In the genomic region with DNA sequence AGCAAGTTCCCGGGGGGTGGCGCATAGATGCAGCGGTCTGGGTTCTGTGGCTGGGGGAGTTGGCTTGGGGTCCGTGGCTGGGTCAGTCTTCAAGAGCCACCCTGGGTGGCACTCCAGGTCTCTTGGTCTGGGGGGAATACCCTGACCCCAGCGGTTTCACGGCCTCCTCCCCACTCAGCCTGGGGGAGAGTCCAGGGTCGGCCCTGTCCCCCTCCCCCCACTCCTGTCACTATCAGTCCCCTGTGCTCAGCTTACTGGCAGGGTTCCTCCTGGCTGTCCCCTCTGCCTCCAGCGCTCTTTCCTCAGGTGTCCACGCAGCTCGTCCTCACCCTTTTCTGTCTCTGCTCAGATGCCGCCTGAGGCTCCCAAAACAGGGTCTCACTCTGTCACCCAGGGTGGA, we compare ENCODE assay signal across 17 cellular contexts.
"Had no signal": no experiment of that assay in that cellular context is flagged by ENCODE, and none has a peak within 500 bp of the region (broad histone marks: within the 10 kb centered on the region; RNA-seq: fewer than 3 reads in every experiment).

No MANE protein-coding gene starts in this region.

- H3K27me3 Mint-ChIP-seq: activated B cell treated with CpG ODN at 0.5 μM for 24 hours; activated CD4-positive, alpha-beta T cell treated with anti-CD3 and anti-CD28 coated beads, Interleukin-2, amount 10 ng/mL, durations not matched to agents 24 days and 14 days; activated T-helper 17 cell treated with anti-CD3 and anti-CD28 coated beads, Interleukin-2, amount 50 U/mL, for 72 hours; naive thymus-derived CD8-positive, alpha-beta T cell; T-helper 17 cell had no signal

- H3K27me3 ChIP-seq: thyroid gland, vagina had no signal

- H3K27ac ChIP-seq: epithelial cell of prostate, thyroid gland, vagina had no signal

- H3K36me3 ChIP-seq: thyroid gland, vagina had no signal

- DNase-seq: activated B cell treated with CpG ODN at 0.5 μM for 24 hours; activated CD4-positive, alpha-beta T cell treated with anti-CD3 and anti-CD28 coated beads, Interleukin-2, amount 10 ng/mL, durations not matched to agents 24 days and 14 days; activated CD8-positive, alpha-beta memory T cell treated with anti-CD3 and anti-CD28 coated beads for 24 hours; activated naive CD4-positive, alpha-beta T cell treated with anti-CD3 and anti-CD28 coated beads for 36 hours; activated T-cell treated with anti-CD3 and anti-CD28 coated beads for 4 hours; caudate nucleus; cortex of kidney; effector CD8-positive, alpha-beta T cell; mucosa of descending colon; naive thymus-derived CD8-positive, alpha-beta T cell; stimulated activated CD4-positive, alpha-beta T cell treated with anti-CD3 and anti-CD28 coated beads, Interleukin-15, amount 100 ng/mL, for 24 hours; stimulated activated CD4-positive, alpha-beta T cell treated with anti-CD3 and anti-CD28 coated beads, Interleukin-4, amount 100 ng/mL, for 24 hours; T-helper 17 cell; thyroid gland had no signal

- H3K9me3 Mint-ChIP-seq: activated B cell treated with CpG ODN at 0.5 μM for 24 hours; activated CD4-positive, alpha-beta T cell treated with anti-CD3 and anti-CD28 coated beads, Interleukin-2, amount 10 ng/mL, durations not matched to agents 24 days and 14 days; activated naive CD4-positive, alpha-beta T cell treated with anti-CD3 and anti-CD28 coated beads for 36 hours; activated T-helper 17 cell treated with anti-CD3 and anti-CD28 coated beads, Interleukin-2, amount 50 U/mL, for 72 hours; naive thymus-derived CD8-positive, alpha-beta T cell had no signal

- H3K4me3 Mint-ChIP-seq: activated B cell treated with CpG ODN at 0.5 μM for 24 hours; activated CD4-positive, alpha-beta T cell treated with anti-CD3 and anti-CD28 coated beads, Interleukin-2, amount 10 ng/mL, durations not matched to agents 24 days and 14 days; activated naive CD4-positive, alpha-beta T cell treated with anti-CD3 and anti-CD28 coated beads for 36 hours; activated T-helper 17 cell treated with anti-CD3 and anti-CD28 coated beads, Interleukin-2, amount 50 U/mL, for 72 hours; naive thymus-derived CD8-positive, alpha-beta T cell; T-helper 17 cell had no signal

- H3K4me3 ChIP-seq: mucosa of descending colon, thyroid gland, vagina had no signal

- H3K4me1 ChIP-seq: thyroid gland had no signal

- ATAC-seq: activated T-helper 17 cell treated with anti-CD3 and anti-CD28 coated beads, Interleukin-2, amount 50 U/mL, for 72 hours; mucosa of descending colon; naive thymus-derived CD8-positive, alpha-beta T cell; T-helper 17 cell had no signal

- H3K9me3 ChIP-seq: mucosa of descending colon, thyroid gland, vagina had no signal

- H3K27ac Mint-ChIP-seq: activated B cell treated with CpG ODN at 0.5 μM for 24 hours; activated T-helper 17 cell treated with anti-CD3 and anti-CD28 coated beads, Interleukin-2, amount 50 U/mL, for 72 hours; T-helper 17 cell had no signal
